In genomic region chr2:99153921-99154604, GRCh38 we compare ENCODE assay signal across 6 cellular contexts. TPM values are rescaled to one million over a fixed set of nuclear protein-coding genes. Genes with fewer than 3 reads are reported as not detected.
DNase-seq lines count a peak whose midpoint lies in the region; ATAC-seq and TF ChIP-seq lines count a peak whose summit lies in the region.

No MANE protein-coding gene starts in this region.

- H3K36me3 ChIP-seq in WERI-Rb-1, result no peaks in the 10 kb centered on the region; the same call in none of the 2 replicates
- peaks cover 0 to 4% (median 1%) of the 10 kb centered on the region in 4 donors for H3K36me3 ChIP-seq in liver (ENCODE audit: control insufficient read depth in 4 of 4, insufficient read depth in 3 of 4, low read depth in 1 of 4, low read length in 3 of 4)

- ATAC-seq in HG03457 (IDR thresholded peaks at IDR 0.05; ENCODE audit: unreplicated experiment), result no peak

- H3K4me3 Mint-ChIP-seq in Calu3 (ENCODE audit: low read depth, unreplicated experiment), result no peak overlapping the region

- H3K27ac ChIP-seq in WERI-Rb-1, result peak overlapping the region; percentile 81
- H3K27ac ChIP-seq in liver (ENCODE audit: low read depth in 1 of 2, low read length in 2 of 2), result peak overlapping the region; percentile 94 to 99

- peaks cover 0 to 16% (median 12%) of the 10 kb centered on the region in 4 donors for H3K4me1 ChIP-seq in liver (ENCODE audit: control insufficient read depth in 4 of 4, insufficient read depth in 4 of 4, low read length in 3 of 4)

- BruUV-seq in Calu3 (replicated peaks; lab: Mats Ljungman, UMichigan), result TSS peak; percentile 54

- DNase-seq in Calu3, result no peak
- no peak for DNase-seq in WERI-Rb-1
- DNase-seq in HuH-7.5 (ENCODE audit: low spot score), result no peak
- no peak for DNase-seq in activated CD8-positive, alpha-beta memory T cell treated with anti-CD3 and anti-CD28 coated beads, Interleukin-2, amount 50 U/mL, for 4 hours

- peak overlapping the region; percentile 92 for H3K27ac Mint-ChIP-seq in Calu3 (ENCODE audit: unreplicated experiment)

- H3K9me3 Mint-ChIP-seq in Calu3 (ENCODE audit: low read depth, unreplicated experiment), result no peaks in the 10 kb centered on the region

- peaks cover 22% of the 10 kb centered on the region for H3K36me3 Mint-ChIP-seq in Calu3 (ENCODE audit: insufficient read depth, unreplicated experiment)

- peak overlapping the region; percentile 83 for H3K4me3 ChIP-seq in WERI-Rb-1 (ENCODE audit: low read depth, low read length)
- H3K4me3 ChIP-seq in liver (ENCODE audit: low read depth in 1 of 3, low read length in 3 of 3), result peak overlapping the region; percentile 87 to 100 (median 91)

- H3K27me3 ChIP-seq in WERI-Rb-1 (ENCODE audit: insufficient read depth, low read depth, severe bottlenecking), result no peaks in the 10 kb centered on the region
- no peaks in the 10 kb centered on the region for H3K27me3 ChIP-seq in liver (ENCODE audit: control insufficient read depth in 4 of 4, insufficient read depth in 4 of 4, low read length in 3 of 4)

- CTCF ChIA-PET in Calu3 (lab: Charles Lee), result interaction anchor here (1.3 kb wide), 1 partner anchor 13 kb away, joined by 5 read pairs; the partner anchor contains the start of gene C2orf15

- 38% methylated on average over 12 of the region's 12 CpGs for WGBS in liver

- intact Hi-C loops in Calu3 (cut with micrococcal nuclease; ENCODE audit: unreplicated experiment), result no loop called here

- H3K9ac ChIP-seq in liver (ENCODE audit: low read depth in 1 of 2, low read length in 2 of 2), result peak overlapping the region; percentile 62 to 99

- peaks cover under 1% of the 10 kb centered on the region for H3K4me1 Mint-ChIP-seq in Calu3 (ENCODE audit: low read depth, unreplicated experiment)

- TF ChIP-seq CTCF in Calu3 (IDR thresholded peaks at IDR 0.05; ENCODE audit: unreplicated experiment), result no peak
- TF ChIP-seq CTCF in WERI-Rb-1 (IDR thresholded peaks at IDR 0.05; ENCODE audit: low read depth, low read length), result no peak
- TF ChIP-seq CTCF in liver (IDR thresholded peaks at IDR 0.05; ENCODE audit: low read depth, low read length, missing input control), result no peak

- no peak for TF ChIP-seq RAD21 in liver (IDR thresholded peaks at IDR 0.05)

- no peaks in the 10 kb centered on the region for H3K27me3 Mint-ChIP-seq in Calu3 (ENCODE audit: unreplicated experiment)

- H3K9me3 ChIP-seq in WERI-Rb-1 (ENCODE audit: severe bottlenecking) (no peaks in the 10 kb centered on the region), liver (ENCODE audit: control insufficient read depth in 4 of 4, low read length in 3 of 4) (no peaks in the 10 kb centered on the region)

TF ChIP-seq in liver, 16 proteins besides CTCF, POLR2A, EP300 and RAD21:
- TF ChIP-seq JUND (IDR thresholded peaks at IDR 0.05) (no peak), REST (IDR thresholded peaks at IDR 0.05) (no peak), GABPA (IDR thresholded peaks at IDR 0.05 in 1 of 2, conservative IDR thresholded peaks at IDR 0.05 in 1 of 2) (no peak), TAF1 (conservative IDR thresholded peaks at IDR 0.05) (no peak), RXRA (IDR thresholded peaks at IDR 0.05) (no peak)
TF ChIP-seq in liver: peak in this region for 0.

RNA-seq across cellular contexts. Expression of gene TSGA10, which starts 0.7 kb away (rescaled TPM):
- total RNA-seq in Calu3 (2022), result 14.2 and 16.1 TPM in 2 replicates
- 1 to 10 TPM; 3.5 to 4.4 TPM for total RNA-seq in liver
- 1 to 10 TPM in 1 of 2 donors, under 1 TPM in 1; 0.93 to 4.0 TPM for polyA plus RNA-seq in liver

RNA-seq across cellular contexts. Expression of gene LIPT1, which starts 0.7 kb away (rescaled TPM):
- 10.4 and 14.1 TPM in 2 replicates for total RNA-seq in Calu3 (2022)
- 1 to 10 TPM; 4.3 to 4.8 TPM for total RNA-seq in liver
- polyA plus RNA-seq in liver, result 1 to 10 TPM; 2.3 to 2.6 TPM

RNA-seq across cellular contexts. Expression of gene C2orf15, which starts 12.6 kb away (rescaled TPM):
- total RNA-seq in Calu3 (2022), result 6.9 and 7.7 TPM in 2 replicates
- total RNA-seq in liver, result under 1 TPM; 0.33 to 0.65 TPM
- under 1 TPM; 0.24 to 0.25 TPM for polyA plus RNA-seq in liver

RNA-seq across cellular contexts. Expression of gene MITD1, which starts 26.8 kb away (rescaled TPM):
- total RNA-seq in Calu3 (2022) (28.6 and 29.9 TPM in 2 replicates), liver (10 to 100 TPM; 10.5 to 15.5 TPM)
- 10 to 100 TPM in 1 of 2 donors, 1 to 10 TPM in 1; 7.8 to 17.5 TPM for polyA plus RNA-seq in liver

RNA-seq across cellular contexts. Expression of gene MRPL30, which starts 26.9 kb away (rescaled TPM):
- total RNA-seq in Calu3 (2022), result 38.8 and 39.0 TPM in 2 replicates
- total RNA-seq in liver, result 10 to 100 TPM; 19.6 to 21.0 TPM
- 10 to 100 TPM; 11.7 to 14.0 TPM for polyA plus RNA-seq in liver
